ENCODE assay signal across 7 cellular contexts in the genomic region with DNA sequence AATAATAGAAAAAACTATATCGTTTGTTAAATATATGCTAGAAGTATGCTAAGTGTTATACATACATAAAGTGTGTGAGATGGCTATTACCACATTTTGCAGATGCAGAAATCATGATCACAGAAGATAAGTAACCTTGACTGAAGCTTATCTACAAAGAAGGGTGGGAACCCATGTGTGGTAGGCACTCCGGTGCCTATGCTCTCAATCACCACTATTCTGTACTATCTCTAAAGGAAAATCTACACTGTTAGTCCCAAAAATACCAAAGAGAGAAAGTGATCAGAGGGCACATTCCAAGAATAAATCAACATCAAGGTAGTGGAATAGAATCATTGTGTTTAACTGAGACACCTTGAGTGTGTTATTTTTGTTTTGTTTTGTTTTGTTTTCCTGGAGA. TPM values are rescaled to one million over a fixed set of nuclear protein-coding genes. Genes with fewer than 3 reads are reported as not detected.
"Had no signal": no experiment of that assay in that cellular context is flagged by ENCODE, and none has a peak within 500 bp of the region (broad histone marks: within the 10 kb centered on the region; RNA-seq: fewer than 3 reads in every experiment).

No MANE protein-coding gene starts in this region.

- H3K27ac ChIP-seq: HL-60 had no signal

- DNase-seq: H9, HCEC 1CT, KBM-7 had no signal

- H3K4me3 ChIP-seq: GM23338 had no signal

- H3K4me1 Mint-ChIP-seq: GM23338 had no signal

- H3K27ac Mint-ChIP-seq: GM23338, IgD-negative memory B cell had no signal

- H3K4me3 Mint-ChIP-seq: GM23338, H9, IgD-negative memory B cell had no signal

- H3K9me3 Mint-ChIP-seq: GM23338, H9, IgD-negative memory B cell had no signal

- H2AFZ ChIP-seq: GM23338 had no signal

- H3K4me2 ChIP-seq: GM23338 had no signal

RNA-seq across cellular contexts. Expression of a gene that starts 48.9 kb away (rescaled TPM):
- total RNA-seq: HepG2 had no signal
- polyA plus RNA-seq: HepG2 had no signal
